ENCODE assay signal across 11 cellular contexts in the genomic region with DNA sequence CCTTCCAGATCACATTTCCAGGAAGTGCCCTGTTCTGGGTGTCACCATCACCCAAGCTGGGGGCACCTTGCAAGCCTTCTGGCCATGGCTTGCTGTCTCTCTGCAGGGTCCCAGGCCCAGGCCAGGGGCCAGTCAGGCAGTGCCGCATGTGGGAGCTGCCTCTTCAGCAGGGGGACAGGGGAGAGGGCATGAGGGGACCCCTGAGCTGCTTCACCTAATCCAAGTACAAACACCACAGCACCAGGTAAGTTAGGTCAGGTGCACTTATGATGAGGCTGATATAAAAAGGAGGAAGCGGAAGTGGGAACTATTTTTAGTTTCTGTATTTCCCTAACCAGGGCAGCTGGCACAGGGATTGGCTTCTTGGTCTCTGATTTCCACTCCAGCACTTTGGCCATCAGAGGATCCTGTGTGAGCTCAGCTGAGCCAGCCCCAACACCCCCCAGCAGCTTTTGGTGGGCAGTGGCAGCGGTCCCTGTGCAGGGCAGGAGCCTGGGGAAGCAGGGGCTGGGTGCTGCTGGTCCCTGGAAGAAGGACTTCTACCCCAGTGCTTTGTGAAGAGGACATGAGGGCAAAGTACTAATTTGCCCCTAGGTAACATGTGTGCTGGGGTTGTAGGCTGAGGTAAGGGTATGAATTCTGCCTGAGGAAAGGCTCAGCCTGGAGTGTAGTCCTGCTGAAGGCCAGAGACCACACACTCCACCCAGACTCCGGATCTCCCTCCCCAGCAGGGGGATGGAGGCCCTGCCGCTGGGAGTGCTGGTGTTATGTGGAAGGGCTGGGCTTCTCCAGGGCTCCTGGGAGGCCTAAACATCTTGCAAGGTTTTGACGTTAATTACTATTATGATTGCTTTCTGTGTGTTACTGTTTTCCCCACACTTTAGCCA. TPM values are rescaled to one million over a fixed set of nuclear protein-coding genes. Genes with fewer than 3 reads are reported as not detected.
A peak's percentile ranks its signal among the peaks of the same experiment; 100 is the strongest.
DNase-seq lines count a peak whose midpoint lies in the region; ATAC-seq, FAIRE-seq and TF ChIP-seq lines count a peak whose summit lies in the region.
"Had no signal": no experiment of that assay in that cellular context is flagged by ENCODE, and none has a peak within 500 bp of the region (broad histone marks: within the 10 kb centered on the region; RNA-seq: fewer than 3 reads in every experiment).

No MANE protein-coding gene starts in this region.

- H3K4me1 ChIP-seq in small intestine (ENCODE audit: control insufficient read depth in 2 of 2, insufficient read depth in 1 of 2, low read depth in 1 of 2, low read length in 1 of 2): peaks cover 0 to 10% of the 10 kb centered on the region in 2 donors

- peak; percentile 34 for DNase-seq in SKM-1 treated with dmso at 0.1 percent for 144 hours (lab: John Stamatoyannopoulos, UW; ENCODE audit: unreplicated experiment)
- no peak for DNase-seq in SKM-1 (lab: John Stamatoyannopoulos, UW; ENCODE audit: unreplicated experiment)
- DNase-seq in NOMO-1 treated with DMSO at 0.1 percent for 48 hours (lab: John Stamatoyannopoulos, UW; ENCODE audit: unreplicated experiment): peak; percentile 60
- no peak for DNase-seq in dorsolateral prefrontal cortex
- peak; percentile 45 for DNase-seq in small intestine
- no peak for DNase-seq in NCI-H510A treated with DMSO at 0.1 percent for 48 hours (lab: John Stamatoyannopoulos, UW)
- no peak for DNase-seq in ecto neural progenitor cell (ENCODE audit: low spot score)
- DNase-seq: activated CD4-positive, alpha-beta T cell treated with anti-CD3 and anti-CD28 coated beads, Interleukin-2, amount 10 ng/mL, durations not matched to agents 24 days and 14 days; left ventricle myocardium superior had no signal

- no peaks in the 10 kb centered on the region for H3K9me3 ChIP-seq in small intestine (ENCODE audit: control insufficient read depth, low read depth)
- H3K9me3 ChIP-seq: breast epithelium had no signal

- intact Hi-C loops in dorsolateral prefrontal cortex (cut with DNase I): loop anchor here in 1 of 2 donors (10.0 kb wide), 1 partner anchor 85 kb away; no protein-coding TSS in a partner anchor

- H3K27ac ChIP-seq in dorsolateral prefrontal cortex: peak overlapping the region in 31 of 59 donors; percentile 4 to 82 (median 52)
- peak overlapping the region in 1 of 2 donors; percentile 72 for H3K27ac ChIP-seq in small intestine (ENCODE audit: low read depth in 1 of 2, low read length in 1 of 2)
- H3K27ac ChIP-seq: breast epithelium had no signal

- H3K36me3 ChIP-seq in small intestine (ENCODE audit: control insufficient read depth in 2 of 2, insufficient read depth in 2 of 2, low read length in 2 of 2): no peaks in the 10 kb centered on the region
- H3K36me3 ChIP-seq: breast epithelium had no signal

- WGBS in small intestine, 3 donors: 55 to 67% (median 65%) methylated on average over 6 of the region's 6 CpGs

- FAIRE-seq in small intestine (lab: Jason Lieb, UNC): no peak

- no peak for ATAC-seq in GM19324 (IDR thresholded peaks at IDR 0.05; ENCODE audit: low FRiP score, unreplicated experiment)
- ATAC-seq: left ventricle myocardium superior had no signal

- TF ChIP-seq CTCF in dorsolateral prefrontal cortex (IDR thresholded peaks at IDR 0.05 in 54 of 56, conservative IDR thresholded peaks at IDR 0.05 in 2 of 56; ENCODE audit: low read depth in 1 of 56, partially characterized antibody in 56 of 56): no peak

- H3K27me3 ChIP-seq in dorsolateral prefrontal cortex (peaks cover 0 to 33% (median 5%) of the 10 kb centered on the region in 45 donors), small intestine (ENCODE audit: control insufficient read depth in 2 of 2, insufficient read depth in 2 of 2, low read length in 2 of 2) (peaks cover 0 to under 1% of the 10 kb centered on the region in 2 donors)

- H3K4me3 ChIP-seq in dorsolateral prefrontal cortex (no peak overlapping the region), small intestine (ENCODE audit: low read depth in 1 of 2, low read length in 2 of 2) (no peak overlapping the region)
- H3K4me3 ChIP-seq: breast epithelium had no signal

RNA-seq across cellular contexts. Expression of gene PCBP3, which starts 3.3 kb away (rescaled TPM):
- 10 to 100 TPM; 11.0 to 29.9 (median 17.9) TPM for total RNA-seq in dorsolateral prefrontal cortex
- 1 to 10 TPM in 1 of 3 donors, under 1 TPM in 1, not detected in 1; 0.81 to 8.2 TPM for polyA plus RNA-seq in small intestine

Comparison
In these comparisons a context has a peak if more than half of its experiments do, and no peak if none do; other contexts are left out.
1. DNase-seq: peak in SKM-1 treated with dmso at 0.1 percent for 144 hours (single experiment), NOMO-1 treated with DMSO at 0.1 percent for 48 hours (single experiment) and small intestine (single experiment); none in SKM-1 (single experiment), dorsolateral prefrontal cortex (0 of 10), NCI-H510A treated with DMSO at 0.1 percent for 48 hours (single experiment) and ecto neural progenitor cell (single experiment).